Comparison of ENCODE assay signal across 1 cellular context in genomic region chr3:170232266-170232665, GRCh38.
TF ChIP-seq lines count a peak whose summit lies in the region.

No MANE protein-coding gene starts in this region.

TF ChIP-seq in IMR-90, 13 proteins besides CTCF, POLR2A, EP300 and RAD21 (continued from another document):
- TF ChIP-seq MAFK (IDR thresholded peaks at IDR 0.05; ENCODE audit: low read depth, low read length) (no peak), NFE2L2 (IDR thresholded peaks at IDR 0.05; ENCODE audit: low read depth, low read length) (no peak), CEBPB (IDR thresholded peaks at IDR 0.05; ENCODE audit: low read depth, low read length) (no peak), CHD1 (IDR thresholded peaks at IDR 0.05; ENCODE audit: low read depth, low read length) (no peak), RFX5 (IDR thresholded peaks at IDR 0.05; ENCODE audit: low read depth, low read length) (no peak), MAZ (IDR thresholded peaks at IDR 0.05; ENCODE audit: borderline replicate concordance, low read depth, low read length) (no peak)
- TF ChIP-seq, protein P1, sequence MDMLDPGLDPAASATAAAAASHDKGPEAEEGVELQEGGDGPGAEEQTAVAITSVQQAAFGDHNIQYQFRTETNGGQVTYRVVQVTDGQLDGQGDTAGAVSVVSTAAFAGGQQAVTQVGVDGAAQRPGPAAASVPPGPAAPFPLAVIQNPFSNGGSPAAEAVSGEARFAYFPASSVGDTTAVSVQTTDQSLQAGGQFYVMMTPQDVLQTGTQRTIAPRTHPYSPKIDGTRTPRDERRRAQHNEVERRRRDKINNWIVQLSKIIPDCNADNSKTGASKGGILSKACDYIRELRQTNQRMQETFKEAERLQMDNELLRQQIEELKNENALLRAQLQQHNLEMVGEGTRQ (IDR thresholded peaks at IDR 0.05; ENCODE audit: low read depth, low read length), result no peak
